8 cellular contexts compared by ENCODE assay signal in genomic region chr6:43076928-43077809, GRCh38. TPM values are rescaled to one million over a fixed set of nuclear protein-coding genes. Genes with fewer than 3 reads are reported as not detected.
DNase-seq lines count a peak whose midpoint lies in the region; ATAC-seq and TF ChIP-seq lines count a peak whose summit lies in the region.

No MANE protein-coding gene starts in this region.

- H3K36me3 ChIP-seq in Caco-2 (ENCODE audit: control insufficient read depth, insufficient read depth, low read length) (peaks cover 2% of the 10 kb centered on the region; the same call in 1 of the 2 replicates), MM.1S (replicated peaks; ENCODE audit: insufficient read depth, low read length) (no peaks in the 10 kb centered on the region), kidney epithelial cell (ENCODE audit: control insufficient read depth, insufficient read depth, low read length) (no peaks in the 10 kb centered on the region), subcutaneous abdominal adipose tissue (ENCODE audit: control insufficient read depth in 5 of 5, insufficient read depth in 5 of 5, low read length in 5 of 5) (peaks cover 2 to 27% (median 24%) of the 10 kb centered on the region in 5 donors)

- no peaks in the 10 kb centered on the region for H4K20me1 ChIP-seq in MM.1S (ENCODE audit: insufficient read depth, low read length)

- intact Hi-C loops in Caco-2 (cut with micrococcal nuclease; ENCODE audit: unreplicated experiment), result loop anchor here (2.0 kb wide), 1 partner anchor 14 kb away; no protein-coding TSS in a partner anchor

- no peak overlapping the region for H3K27ac ChIP-seq in MM.1S (ENCODE audit: low read length)
- no peak overlapping the region for H3K27ac ChIP-seq in subcutaneous abdominal adipose tissue (ENCODE audit: low read depth, low read length)

- peak overlapping the region; percentile 16 for H3K27ac Mint-ChIP-seq in Caco-2 (ENCODE audit: unreplicated experiment)

- H3K27me3 Mint-ChIP-seq in Caco-2 (ENCODE audit: insufficient read depth, unreplicated experiment), result no peaks in the 10 kb centered on the region

- no peak overlapping the region for H3K9ac ChIP-seq in MM.1S (ENCODE audit: low read length)
- peak overlapping the region in 2 of 5 donors; percentile 39 to 47 for H3K9ac ChIP-seq in subcutaneous abdominal adipose tissue (ENCODE audit: low read length in 5 of 5)

- POLR2A ChIA-PET in Caco-2 (lab: Charles Lee), result interaction anchor here (0.6 to 1.6 kb wide), 5 partner anchors 13 to 245 kb away, joined by 6 to 17 read pairs (median 11); partner anchors contain the start of genes KLC4, MRPL2 and PPP2R5D

- no peaks in the 10 kb centered on the region for H3K9me2 ChIP-seq in MM.1S (replicated peaks; ENCODE audit: insufficient read depth, low read length)

- no peaks in the 10 kb centered on the region for H3K79me2 ChIP-seq in MM.1S (ENCODE audit: low read length)

- H3K36me3 Mint-ChIP-seq in Caco-2 (ENCODE audit: insufficient read depth, unreplicated experiment), result peaks cover 20% of the 10 kb centered on the region

- H3K27me3 ChIP-seq in Caco-2 (replicated peaks; ENCODE audit: control insufficient read depth, insufficient read depth, low read length) (no peaks in the 10 kb centered on the region), MM.1S (replicated peaks; ENCODE audit: insufficient read depth, low read length) (peaks cover 21% of the 10 kb centered on the region), kidney epithelial cell (ENCODE audit: control insufficient read depth, insufficient read depth, low read length) (no peaks in the 10 kb centered on the region), subcutaneous abdominal adipose tissue (ENCODE audit: control insufficient read depth in 5 of 5, insufficient read depth in 4 of 5, low read length in 5 of 5) (peaks cover 2 to 22% (median 15%) of the 10 kb centered on the region in 5 donors)

- H3K9me3 ChIP-seq in Caco-2 (no peaks in the 10 kb centered on the region), MM.1S (replicated peaks; ENCODE audit: insufficient read depth, low read length) (no peaks in the 10 kb centered on the region), subcutaneous abdominal adipose tissue (ENCODE audit: control insufficient read depth in 5 of 5, low read length in 5 of 5) (no peaks in the 10 kb centered on the region)

- H2AFZ ChIP-seq in MM.1S (ENCODE audit: low read length), result no peak overlapping the region

- peak overlapping the region; percentile 18; the same call in 1 of the 2 replicates for H3K4me2 ChIP-seq in MM.1S (ENCODE audit: low read depth, low read length)

- peak overlapping the region; percentile 78 for H3K4me3 Mint-ChIP-seq in Caco-2 (ENCODE audit: unreplicated experiment)

- H3K9me3 Mint-ChIP-seq in Caco-2 (ENCODE audit: unreplicated experiment), result no peaks in the 10 kb centered on the region

- CTCF ChIA-PET in Caco-2 (lab: Charles Lee), result interaction anchor here (1.1 kb wide), 1 partner anchor 53 kb away, joined by 3 read pairs; no protein-coding TSS in a partner anchor

- no peak for TF ChIP-seq CTCF in Caco-2 (IDR thresholded peaks at IDR 0.05; ENCODE audit: insufficient read depth in 1 of 2, low read depth in 1 of 2, low read length in 1 of 2, severe bottlenecking in 1 of 2, unreplicated experiment in 1 of 2)
- TF ChIP-seq CTCF in MM.1S (IDR thresholded peaks at IDR 0.05; ENCODE audit: low read length), result no peak
- TF ChIP-seq CTCF in astrocyte of the spinal cord (IDR thresholded peaks at IDR 0.05; ENCODE audit: low read depth, low read length), result no peak
- no peak for TF ChIP-seq CTCF in kidney epithelial cell (IDR thresholded peaks at IDR 0.05; ENCODE audit: insufficient read depth, low read length, poor library complexity, severe bottlenecking)

- no peak for ATAC-seq in GM21717 (IDR thresholded peaks at IDR 0.05; ENCODE audit: unreplicated experiment)
- no peak for ATAC-seq in GM18868 (IDR thresholded peaks at IDR 0.05; ENCODE audit: unreplicated experiment)
- ATAC-seq in HG03175 (IDR thresholded peaks at IDR 0.05; ENCODE audit: unreplicated experiment), result no peak

- H3K4me1 Mint-ChIP-seq in Caco-2 (ENCODE audit: low read depth, unreplicated experiment), result peaks cover 10% of the 10 kb centered on the region

- BruUV-seq in Caco-2 (replicated peaks; lab: Mats Ljungman, UMichigan), result no TSS peak

- in situ Hi-C loops in astrocyte of the spinal cord (cut with HindIII; ENCODE audit: low sequenced_read_pairs), result no loop called here

- H3K4me3 ChIP-seq in Caco-2 (ENCODE audit: low read depth, low read length), result peak overlapping the region; percentile 95
- H3K4me3 ChIP-seq in MM.1S (ENCODE audit: low read length), result no peak overlapping the region
- peak overlapping the region; percentile 91 for H3K4me3 ChIP-seq in astrocyte of the spinal cord (ENCODE audit: low read depth, low read length)
- peak overlapping the region; percentile 94 for H3K4me3 ChIP-seq in kidney epithelial cell (ENCODE audit: low read depth, low read length)
- H3K4me3 ChIP-seq in subcutaneous abdominal adipose tissue (ENCODE audit: low read depth in 1 of 5, low read length in 5 of 5), result peak overlapping the region in 4 of 5 donors; percentile 51 to 61 (median 53)

- H3K4me1 ChIP-seq in Caco-2 (peaks cover 21% of the 10 kb centered on the region; the same call in 1 of the 2 replicates), MM.1S (ENCODE audit: low read length) (peaks cover 5% of the 10 kb centered on the region), subcutaneous abdominal adipose tissue (ENCODE audit: control insufficient read depth in 5 of 5, insufficient read depth in 5 of 5, low read length in 5 of 5) (peaks cover 0 to 15% (median 13%) of the 10 kb centered on the region in 5 donors)

- peak in 1 of 2 experiments; percentile 36 for DNase-seq in Caco-2
- DNase-seq in MM.1S, result no peak
- DNase-seq in astrocyte of the spinal cord (ENCODE audit: low read depth, low spot score), result peak; percentile 47
- DNase-seq in kidney epithelial cell (ENCODE audit: low read depth), result no peak

- no peaks in the 10 kb centered on the region for H3F3A ChIP-seq in MM.1S (ENCODE audit: insufficient read depth, low read length)

RNA-seq across cellular contexts. Expression of gene PTK7, which starts 1.1 kb away (rescaled TPM):
- total RNA-seq in Caco-2 (2022) (175 and 180 TPM in 2 replicates), kidney epithelial cell (169 and 170 TPM in 2 replicates)

RNA-seq across cellular contexts. Expression of gene KLC4, which starts 17.7 kb away (rescaled TPM):
- total RNA-seq in Caco-2 (2022) (47.7 and 52.7 TPM in 2 replicates), kidney epithelial cell (18.1 and 21.6 TPM in 2 replicates)

RNA-seq across cellular contexts. Expression of gene MRPL2, which starts 17.9 kb away (rescaled TPM):
- total RNA-seq in Caco-2 (2022), result 123 and 124 TPM in 2 replicates
- total RNA-seq in kidney epithelial cell, result 38.6 and 43.7 TPM in 2 replicates

RNA-seq across cellular contexts. Expression of gene CUL7, which starts 23.5 kb away (rescaled TPM):
- total RNA-seq in Caco-2 (2022) (25.3 and 26.7 TPM in 2 replicates), kidney epithelial cell (28.1 and 32.3 TPM in 2 replicates)

RNA-seq across cellular contexts. Expression of gene RRP36, which starts 55.7 kb away (rescaled TPM):
- total RNA-seq in Caco-2 (2022) (71.0 and 74.9 TPM in 2 replicates), kidney epithelial cell (125 and 126 TPM in 2 replicates)
